Comparison of ENCODE assay signal across 1 cellular context in the genomic region with DNA sequence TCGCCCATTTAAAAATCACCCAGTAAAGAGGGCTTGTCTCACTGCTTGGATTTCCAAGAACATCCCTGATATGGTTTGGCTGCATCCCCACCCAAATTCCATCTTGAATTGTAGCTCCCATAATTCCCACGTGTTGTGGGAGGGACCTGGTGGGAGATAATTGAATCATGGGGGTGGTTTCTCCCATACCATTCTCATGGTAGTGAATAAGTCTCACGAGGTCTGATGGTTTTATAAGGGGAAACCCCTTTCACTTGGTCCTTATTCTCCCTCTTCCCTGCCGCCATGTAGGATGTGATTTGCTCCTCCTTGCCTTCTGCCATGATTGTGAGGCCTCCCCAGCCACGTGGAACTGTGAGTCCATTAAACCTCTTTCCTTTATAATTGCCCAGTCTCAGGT. TPM values are rescaled to one million over a fixed set of nuclear protein-coding genes. Genes with fewer than 3 reads are reported as not detected.
"Had no signal": no experiment of that assay in that cellular context is flagged by ENCODE, and none has a peak within 500 bp of the region (broad histone marks: within the 10 kb centered on the region; RNA-seq: fewer than 3 reads in every experiment).

No MANE protein-coding gene starts in this region.

RNA-seq across cellular contexts. Expression of gene DLK2, which starts 11.9 kb away (rescaled TPM):
- total RNA-seq: ascending aorta had no signal

RNA-seq across cellular contexts. Expression of gene LRRC73, which starts 42.9 kb away (rescaled TPM):
- total RNA-seq: ascending aorta had no signal
